20 cellular contexts compared by ENCODE assay signal in the genomic region with DNA sequence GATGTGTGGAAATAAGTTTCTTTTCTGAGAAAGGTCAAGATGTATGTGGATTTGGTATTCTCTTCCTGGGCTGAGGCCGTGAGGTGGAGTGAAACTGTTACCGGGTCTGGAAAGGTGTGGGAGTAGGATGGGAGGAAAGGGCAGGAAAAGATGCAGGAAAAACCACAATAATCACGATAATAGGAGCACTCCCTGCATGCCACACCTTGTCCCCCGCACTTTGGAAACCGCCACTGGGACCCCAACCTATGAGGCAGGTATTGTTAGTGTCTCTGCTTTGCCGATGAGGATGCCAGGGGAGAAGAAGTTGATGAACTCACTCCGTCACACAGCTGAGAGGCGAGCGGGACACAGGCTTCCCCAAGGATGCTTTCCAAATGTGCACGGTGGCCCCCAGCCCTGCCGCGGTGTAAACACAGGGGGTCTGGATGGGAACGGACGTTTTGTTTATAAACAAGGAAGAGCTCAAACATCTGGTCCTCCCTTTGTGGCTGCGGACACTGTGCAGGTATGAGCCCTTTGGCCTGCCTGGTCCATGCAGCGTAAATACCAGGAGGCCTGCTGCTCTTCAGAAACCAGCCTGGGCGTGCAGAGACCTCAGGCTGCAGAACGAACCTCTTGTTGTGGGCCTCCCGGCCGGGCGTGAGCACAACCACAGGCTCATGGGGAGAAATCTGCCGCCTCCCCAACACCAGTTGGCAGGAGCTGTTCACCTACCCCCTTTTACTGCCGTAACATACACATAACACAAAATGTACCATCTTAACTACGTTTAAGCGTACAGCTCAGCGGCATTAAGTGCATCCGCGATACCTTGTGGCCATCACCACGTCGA.
DNase-seq lines count a peak whose midpoint lies in the region; FAIRE-seq and TF ChIP-seq lines count a peak whose summit lies in the region.
"Had no signal": no experiment of that assay in that cellular context is flagged by ENCODE, and none has a peak within 500 bp of the region (broad histone marks: within the 10 kb centered on the region; RNA-seq: fewer than 3 reads in every experiment).

No MANE protein-coding gene starts in this region.

- no peaks in the 10 kb centered on the region for H3K9me3 Mint-ChIP-seq in H9
- H3K9me3 Mint-ChIP-seq in nephron progenitor cell: no peaks in the 10 kb centered on the region
- H3K9me3 Mint-ChIP-seq: CD4-positive, alpha-beta memory T cell had no signal

- H3K23me2 ChIP-seq in H9 (ENCODE audit: insufficient read length, low read depth, low read length, poor library complexity, severe bottlenecking) (no peaks in the 10 kb centered on the region), H1 (ENCODE audit: low read depth, low read length) (no peaks in the 10 kb centered on the region)

- TF ChIP-seq CTCF in H9 (conservative IDR thresholded peaks at IDR 0.05) (no peak), H1 (IDR thresholded peaks at IDR 0.05; ENCODE audit: control extremely low read depth in 1 of 3, insufficient read depth in 1 of 3, low read depth in 1 of 3, low read length in 3 of 3) (no peak), nephron progenitor cell (IDR thresholded peaks at IDR 0.05) (no peak), stomach (IDR thresholded peaks at IDR 0.05) (no peak)

- no peak overlapping the region for H4K5ac ChIP-seq in H9 (ENCODE audit: insufficient read length, low read depth, low read length)
- H4K5ac ChIP-seq in H1 (ENCODE audit: insufficient read length, low read depth, low read length): no peak overlapping the region

- DNase-seq in H9 (no peak), H1 (ENCODE audit: low read depth in 1 of 2, low spot score in 2 of 2) (no peak), nephron progenitor cell (no peak), stomach (peak; percentile 18), KG1 (lab: John Stamatoyannopoulos, UW) (no peak), amniotic stem cell (lab: John Stamatoyannopoulos, UW) (no peak)
- no peak for DNase-seq in activated naive CD4-positive, alpha-beta T cell (lab: John Stamatoyannopoulos, UW)
- DNase-seq: Calu3; CD4-positive, alpha-beta memory T cell; DMS53; EL; GOT3; MV-4-11; NCI-H187; NCI-H2227 treated with DMSO at 0.1 percent for 48 hours; PC-3; SIG-M5 had no signal

- H4K91ac ChIP-seq in H9 (ENCODE audit: insufficient read length, low read depth, low read length) (no peak overlapping the region), H1 (replicated peaks; ENCODE audit: insufficient read length, low read length) (no peak overlapping the region)

- H3K23ac ChIP-seq in H9 (ENCODE audit: insufficient read length, low read depth, low read length): no peak overlapping the region
- no peak overlapping the region for H3K23ac ChIP-seq in H1 (ENCODE audit: insufficient read length)

- H3K4me3 Mint-ChIP-seq in H9 (0 out of 5 replicates have a peak overlapping the region, but pooled peaks of 1 of the 2 experiments have one; percentile 10), nephron progenitor cell (peak overlapping the region; percentile 46)
- H3K4me3 Mint-ChIP-seq: CD4-positive, alpha-beta memory T cell had no signal

- H3K79me2 ChIP-seq in H9 (ENCODE audit: insufficient read depth, low read length) (0 out of 2 replicates have a peak, but pooled peaks cover 1% of the 10 kb centered on the region), H1 (ENCODE audit: control insufficient read depth in 1 of 2, insufficient read depth in 2 of 2, low read length in 2 of 2) (no peaks in the 10 kb centered on the region)

- no peak overlapping the region for H2BK20ac ChIP-seq in H9 (ENCODE audit: low read depth, low read length, poor library complexity, severe bottlenecking)
- H2BK20ac ChIP-seq in H1 (ENCODE audit: low read length): peak overlapping the region; percentile 72; the same call in 1 of the 2 replicates

- no peak overlapping the region for H4K8ac ChIP-seq in H9 (replicated peaks; ENCODE audit: insufficient read length, low read depth, low read length)
- no peak overlapping the region for H4K8ac ChIP-seq in H1 (ENCODE audit: extremely low read depth, insufficient read depth, low read length)

- H3K4me1 Mint-ChIP-seq in H9: peaks cover 28 to 46% of the 10 kb centered on the region in 2 experiments
- H3K4me1 Mint-ChIP-seq in nephron progenitor cell: peaks cover 79% of the 10 kb centered on the region
- H3K4me1 Mint-ChIP-seq: CD4-positive, alpha-beta memory T cell had no signal

- H2BK12ac ChIP-seq in H9 (ENCODE audit: insufficient read length, low read depth, low read length) (no peak overlapping the region), H1 (ENCODE audit: low read depth, low read length) (no peak overlapping the region; the same call in 1 of the 2 replicates)

- H3K56ac ChIP-seq in H9 (ENCODE audit: insufficient read length, low read depth, low read length) (no peak overlapping the region), H1 (replicated peaks; ENCODE audit: insufficient read length, low read depth, low read length) (no peak overlapping the region)

- no peak overlapping the region for H3K4ac ChIP-seq in H9 (ENCODE audit: low read depth, low read length)
- H3K4ac ChIP-seq in H1 (replicated peaks; ENCODE audit: insufficient read length, low read depth, low read length): no peak overlapping the region

- H3K9me3 ChIP-seq in H9 (ENCODE audit: control insufficient read depth, low read depth, low read length): no peaks in the 10 kb centered on the region
- no peaks in the 10 kb centered on the region for H3K9me3 ChIP-seq in H1 (ENCODE audit: insufficient read depth in 2 of 2, low read depth in 1 of 2, low read length in 1 of 2)
- H3K9me3 ChIP-seq in stomach: no peaks in the 10 kb centered on the region
- H3K9me3 ChIP-seq: BLaER1 had no signal

- H3K18ac ChIP-seq in H9 (ENCODE audit: insufficient read length, low read depth, low read length): no peak overlapping the region
- peak overlapping the region; percentile 34; the same call in 1 of the 2 replicates for H3K18ac ChIP-seq in H1 (ENCODE audit: extremely low read depth, low read length)

- POLR2A ChIA-PET in H1 (lab: Charles Lee; ENCODE audit: partially characterized antibody): interaction anchor here (1.1 to 1.7 kb wide), 3 partner anchors 14 to 114 kb away, joined by 3 to 4 read pairs (median 3); no protein-coding TSS in a partner anchor

- H3T11ph ChIP-seq in H9 (ENCODE audit: low read length): no peak overlapping the region

- H3K36me3 Mint-ChIP-seq in H9 (ENCODE audit: insufficient read depth in 1 of 3, low read depth in 3 of 3) (no peaks in the 10 kb centered on the region), nephron progenitor cell (ENCODE audit: low read depth) (no peaks in the 10 kb centered on the region)
- H3K36me3 Mint-ChIP-seq: CD4-positive, alpha-beta memory T cell had no signal

- H3K27ac ChIP-seq in H9 (ENCODE audit: insufficient read length, low read depth, low read length) (no peak overlapping the region), H1 (ENCODE audit: low read depth, low read length) (no peak overlapping the region), stomach (no peak overlapping the region)
- H3K27ac ChIP-seq: BLaER1, KMS-11 had no signal

- H3K14ac ChIP-seq in H9 (ENCODE audit: insufficient read depth, low read length) (no peak overlapping the region), H1 (ENCODE audit: insufficient read length) (no peak overlapping the region)

- H3K27me3 Mint-ChIP-seq in H9 (ENCODE audit: low read depth) (peaks cover 3% of the 10 kb centered on the region; the same call in 1 of the 2 replicates), nephron progenitor cell (ENCODE audit: low read depth, poor library complexity) (peaks cover 16% of the 10 kb centered on the region)

- CTCF ChIA-PET in H1 (lab: Charles Lee; ENCODE audit: partially characterized antibody): interaction anchor here (0.9 to 6.2 kb wide), 16 partner anchors 9 to 184 kb away, joined by 3 to 80 read pairs (median 4); partner anchors contain the start of gene COL23A1

- TF ChIP-seq POLR2A in H1 (IDR thresholded peaks at IDR 0.05; ENCODE audit: control extremely low read depth in 1 of 2, low read depth in 2 of 2, low read length in 2 of 2): no peak
- TF ChIP-seq POLR2A in stomach (IDR thresholded peaks at IDR 0.05): no peak

- no peak overlapping the region for H2BK120ac ChIP-seq in H9 (ENCODE audit: low read depth, low read length, poor library complexity, severe bottlenecking)
- no peak overlapping the region for H2BK120ac ChIP-seq in H1 (replicated peaks; ENCODE audit: low read depth, low read length)

- H3K4me3 ChIP-seq in H1 (ENCODE audit: extremely low read depth in 1 of 4, insufficient read depth in 2 of 4, low read depth in 3 of 4, low read length in 4 of 4) (no peak overlapping the region), stomach (no peak overlapping the region)
- H3K4me3 ChIP-seq: BLaER1, GM12878 had no signal

- intact Hi-C loops in stomach (cut with DNase I; ENCODE audit: low total_unique reads): no loop called here

- no peak overlapping the region for H2AK5ac ChIP-seq in H9 (ENCODE audit: insufficient read length, low read length)
- peak overlapping the region; percentile 33; the same call in 1 of the 2 replicates for H2AK5ac ChIP-seq in H1 (ENCODE audit: low read depth, low read length)

- H2BK5ac ChIP-seq in H9 (ENCODE audit: insufficient read length, low read length): no peak overlapping the region
- no peak overlapping the region; the same call in 1 of the 2 replicates for H2BK5ac ChIP-seq in H1 (ENCODE audit: low read depth, low read length)

- H3K4me2 ChIP-seq in H9 (ENCODE audit: insufficient read depth, insufficient read length, low read length) (no peak overlapping the region), H1 (ENCODE audit: insufficient read depth in 1 of 2, low read depth in 2 of 2, low read length in 2 of 2) (no peak overlapping the region)
- H3K4me2 ChIP-seq: BLaER1, KMS-11 had no signal

- TF ChIP-seq RAD21 in H1 (IDR thresholded peaks at IDR 0.05 in 1 of 2, conservative IDR thresholded peaks at IDR 0.05 in 1 of 2; ENCODE audit: low read depth in 2 of 2, low read length in 2 of 2): no peak

- no peaks in the 10 kb centered on the region for H3K36me3 ChIP-seq in H1 (ENCODE audit: control insufficient read depth in 2 of 4, insufficient read depth in 4 of 4, low read length in 3 of 4)
- no peaks in the 10 kb centered on the region for H3K36me3 ChIP-seq in stomach
- H3K36me3 ChIP-seq: BLaER1 had no signal

- peak overlapping the region; percentile 20 to 71 (median 41); a peak in 4 of 7 replicates for H3K27ac Mint-ChIP-seq in H9
- no peak overlapping the region for H3K27ac Mint-ChIP-seq in nephron progenitor cell
- H3K27ac Mint-ChIP-seq: CD4-positive, alpha-beta memory T cell had no signal

- H2AFZ ChIP-seq in H9 (ENCODE audit: low read length) (no peak overlapping the region), H1 (ENCODE audit: low read length) (no peak overlapping the region)

- TF ChIP-seq EP300 in H1 (IDR thresholded peaks at IDR 0.05; ENCODE audit: borderline replicate concordance in 1 of 2, low read depth in 2 of 2, low read length in 2 of 2) (no peak), stomach (IDR thresholded peaks at IDR 0.05) (no peak)

- H3K9ac ChIP-seq in H9 (ENCODE audit: extremely low read depth, insufficient read length, low read length) (no peak overlapping the region), H1 (replicated peaks in 1 of 4; ENCODE audit: extremely low read depth in 1 of 4, low read depth in 3 of 4, low read length in 3 of 4) (no peak overlapping the region)
- H3K9ac ChIP-seq: BLaER1, KMS-11 had no signal

- H2BK15ac ChIP-seq in H9 (ENCODE audit: low read depth, low read length) (no peak overlapping the region), H1 (ENCODE audit: low read length) (peak overlapping the region; percentile 10; the same call in 1 of the 2 replicates)

- H3K79me1 ChIP-seq in H9 (ENCODE audit: insufficient read depth, low read depth, low read length, poor library complexity, severe bottlenecking): no peaks in the 10 kb centered on the region
- H3K79me1 ChIP-seq in H1 (ENCODE audit: low read depth, low read length): no peaks in the 10 kb centered on the region

- H3K4me1 ChIP-seq in H9 (ENCODE audit: insufficient read depth, low read length) (peaks cover 5% of the 10 kb centered on the region; the same call in 1 of the 2 replicates), H1 (replicated peaks in 1 of 4; ENCODE audit: control insufficient read depth in 3 of 4, insufficient read depth in 4 of 4, low read length in 3 of 4) (peaks cover 0 to 13% (median 8%) of the 10 kb centered on the region in 4 experiments; a peak in 5 of 7 replicates), stomach (peaks cover 7 to 26% (median 16%) of the 10 kb centered on the region in 4 donors)

- H4K20me1 ChIP-seq in H9 (ENCODE audit: control insufficient read depth, insufficient read depth, insufficient read length) (no peaks in the 10 kb centered on the region), H1 (replicated peaks in 1 of 2; ENCODE audit: control insufficient read depth in 1 of 2, insufficient read depth in 2 of 2, low read length in 2 of 2) (no peaks in the 10 kb centered on the region)
- H4K20me1 ChIP-seq: BLaER1 had no signal

- FAIRE-seq in H1 (lab: Jason Lieb, UNC): no peak
- FAIRE-seq: GM12878 had no signal

- no CpG with 5 or more reads among the region's 30 CpGs for WGBS in H9 (ENCODE audit: extremely low coverage, insufficient read length, low lambda C conversion rate)
- WGBS in H1 (ENCODE audit: extremely low coverage in 1 of 2, insufficient coverage in 1 of 2, insufficient read length in 1 of 2, insufficient replicate concordance in 2 of 2, low coverage in 1 of 2, low lambda C conversion rate in 2 of 2, missing lambda C conversion rate in 1 of 2), 2 experiments: 81% methylated on average over 30 of the region's 30 CpGs; no CpG with 5 or more reads in 1 of the 2 experiments
- WGBS in stomach, 5 donors: 78 to 91% (median 86%) methylated on average over 29 to 30 of the region's 30 CpGs

- H3K27me3 ChIP-seq in H9 (ENCODE audit: insufficient read depth, low read length): no peaks in the 10 kb centered on the region
- no peaks in the 10 kb centered on the region for H3K27me3 ChIP-seq in H1 (replicated peaks in 1 of 4; ENCODE audit: control insufficient read depth in 3 of 4, extremely low read depth in 1 of 4, insufficient read depth in 3 of 4, low read length in 3 of 4)
- no peaks in the 10 kb centered on the region for H3K27me3 ChIP-seq in stomach
- H3K27me3 ChIP-seq: BLaER1 had no signal
